In genomic region chr1:113874017-113874879, GRCh38 we compare ENCODE assay signal across 1 cellular context.
TF ChIP-seq lines count a peak whose summit lies in the region.

No MANE protein-coding gene starts in this region.

TF ChIP-seq in K562, 482 proteins besides CTCF, POLR2A, EP300 and RAD21 (continued from another document and continues in another):
- TF ChIP-seq HOMEZ (CRISPR knock-in tag; IDR thresholded peaks at IDR 0.05) (no peak), RBM22 (IDR thresholded peaks at IDR 0.05; ENCODE audit: low read depth, low read length, poor library complexity, severe bottlenecking) (no peak), ZNF384 (IDR thresholded peaks at IDR 0.05; ENCODE audit: low read depth, low read length) (no peak), MCM2 (IDR thresholded peaks at IDR 0.05; ENCODE audit: low read depth) (no peak), ASH1L (IDR thresholded peaks at IDR 0.05; ENCODE audit: borderline replicate concordance, low read depth, partially characterized antibody) (no peak), ATF2 (CRISPR knock-in tag; IDR thresholded peaks at IDR 0.05) (no peak), KAT7 (CRISPR knock-in tag; IDR thresholded peaks at IDR 0.05; ENCODE audit: borderline replicate concordance) (no peak), ZNF217 (CRISPR knock-in tag; IDR thresholded peaks at IDR 0.05) (no peak), GTF2E2 (tag; IDR thresholded peaks at IDR 0.05) (no peak; the same call in 1 of the 2 replicates), NFE2L1 (tag; IDR thresholded peaks at IDR 0.05; ENCODE audit: borderline replicate concordance, low read depth) (no peak), SAFB2 (IDR thresholded peaks at IDR 0.05; ENCODE audit: borderline replicate concordance, low read depth, low read length, severe bottlenecking) (no peak), DDX20 (tag; IDR thresholded peaks at IDR 0.05; ENCODE audit: low read depth) (no peak), ZBTB43 (CRISPR knock-in tag; IDR thresholded peaks at IDR 0.05) (no peak), SIRT6 (IDR thresholded peaks at IDR 0.05; ENCODE audit: low read depth, low read length) (no peak), AFF4 (CRISPR knock-in tag; IDR thresholded peaks at IDR 0.05) (no peak), ZNF224 (CRISPR knock-in tag; IDR thresholded peaks at IDR 0.05) (no peak), ZNF133 (CRISPR knock-in tag; IDR thresholded peaks at IDR 0.05) (no peak), L3MBTL2 (IDR thresholded peaks at IDR 0.05) (peak; percentile 32), NFE2 (IDR thresholded peaks at IDR 0.05; ENCODE audit: low read depth) (peak; percentile 68), ZNF655 (CRISPR knock-in tag; IDR thresholded peaks at IDR 0.05) (no peak), MTF1 (CRISPR knock-in tag; IDR thresholded peaks at IDR 0.05; ENCODE audit: borderline replicate concordance) (no peak), NEUROD1 (IDR thresholded peaks at IDR 0.05; ENCODE audit: borderline replicate concordance, low read depth, low read length, partially characterized antibody) (no peak), E2F4 (CRISPR knock-in tag; IDR thresholded peaks at IDR 0.05; ENCODE audit: low read depth) (no peak), ZNF584 (CRISPR knock-in tag; IDR thresholded peaks at IDR 0.05; ENCODE audit: low read depth) (no peak), HLTF (IDR thresholded peaks at IDR 0.05) (no peak), ZNF121 (CRISPR knock-in tag; conservative IDR thresholded peaks at IDR 0.05) (no peak), TEAD1 (CRISPR knock-in tag; IDR thresholded peaks at IDR 0.05) (no peak), TFAM (CRISPR knock-in tag; conservative IDR thresholded peaks at IDR 0.05) (no peak), POLR2G (IDR thresholded peaks at IDR 0.05; ENCODE audit: low read depth, low read length) (no peak), TARDBP (IDR thresholded peaks at IDR 0.05) (no peak), ZNF699 (CRISPR knock-in tag; IDR thresholded peaks at IDR 0.05; ENCODE audit: insufficient replicate concordance) (no peak), ZKSCAN8 (CRISPR knock-in tag; IDR thresholded peaks at IDR 0.05) (no peak), THAP12 (CRISPR knock-in tag; IDR thresholded peaks at IDR 0.05) (no peak), CBX2 (IDR thresholded peaks at IDR 0.05; ENCODE audit: insufficient read depth, low read length, poor library complexity, severe bottlenecking) (no peak), C11orf30 (IDR thresholded peaks at IDR 0.05; ENCODE audit: low read depth) (peak; percentile 51), ILF3 (IDR thresholded peaks at IDR 0.05; ENCODE audit: borderline replicate concordance) (no peak), SP1 (CRISPR knock-in tag; IDR thresholded peaks at IDR 0.05) (no peak), ELF4 (CRISPR knock-in tag; IDR thresholded peaks at IDR 0.05) (0 out of 2 replicates have a peak, but pooled peaks have one; percentile 36), CHD4 (IDR thresholded peaks at IDR 0.05; ENCODE audit: insufficient read depth, insufficient replicate concordance, low read depth, low read length, poor library complexity, severe bottlenecking) (no peak), ZNF407 (IDR thresholded peaks at IDR 0.05; ENCODE audit: low read depth) (no peak), MCM5 (IDR thresholded peaks at IDR 0.05; ENCODE audit: low read depth) (no peak)
